9 cellular contexts compared by ENCODE assay signal in genomic region chr1:117001254-117001927, GRCh38. TPM values are rescaled to one million over a fixed set of nuclear protein-coding genes. Genes with fewer than 3 reads are reported as not detected.
DNase-seq lines count a peak whose midpoint lies in the region; ATAC-seq and TF ChIP-seq lines count a peak whose summit lies in the region.
"Had no signal": no experiment of that assay in that cellular context is flagged by ENCODE, and none has a peak within 500 bp of the region (broad histone marks: within the 10 kb centered on the region; RNA-seq: fewer than 3 reads in every experiment).

TSS of gene CD101 (plus strand) at chr1:117001760. CDS start at chr1:117001818, 58 bp downstream.

- H3K27me3 Mint-ChIP-seq in CD4-positive, CD25-positive, alpha-beta regulatory T cell, result no peaks in the 10 kb centered on the region
- no peaks in the 10 kb centered on the region for H3K27me3 Mint-ChIP-seq in activated naive CD4-positive, alpha-beta T cell treated with anti-CD3 and anti-CD28 coated beads, Interleukin-2, amount 10 ng/mL, durations not matched to agents 7 days and 5 days

- H3K4me3 ChIP-seq in CD4-positive, CD25-positive, alpha-beta regulatory T cell (ENCODE audit: low read depth, low read length), result peak within 1 kb of the TSS; percentile 61

- peak within 1 kb of the TSS; percentile 88 to 96 (median 94) for H3K27ac Mint-ChIP-seq in CD4-positive, CD25-positive, alpha-beta regulatory T cell
- H3K27ac Mint-ChIP-seq in activated naive CD4-positive, alpha-beta T cell treated with anti-CD3 and anti-CD28 coated beads, Interleukin-2, amount 10 ng/mL, durations not matched to agents 7 days and 5 days, result peak within 1 kb of the TSS; percentile 94

- H3K4me3 Mint-ChIP-seq in CD4-positive, CD25-positive, alpha-beta regulatory T cell, result peak within 1 kb of the TSS in 3 of 4 donors; percentile 48 to 89 (median 89)
- peak within 1 kb of the TSS; percentile 33 for H3K4me3 Mint-ChIP-seq in activated naive CD4-positive, alpha-beta T cell treated with anti-CD3 and anti-CD28 coated beads, Interleukin-2, amount 10 ng/mL, durations not matched to agents 7 days and 5 days

- peaks cover 6% of the 10 kb centered on the region for H3K36me3 Mint-ChIP-seq in CD4-positive, CD25-positive, alpha-beta regulatory T cell
- peaks cover 4% of the 10 kb centered on the region for H3K36me3 Mint-ChIP-seq in activated naive CD4-positive, alpha-beta T cell treated with anti-CD3 and anti-CD28 coated beads, Interleukin-2, amount 10 ng/mL, durations not matched to agents 7 days and 5 days

- H3K27me3 ChIP-seq in CD4-positive, CD25-positive, alpha-beta regulatory T cell (ENCODE audit: control insufficient read depth, insufficient read depth, low read length), result no peaks in the 10 kb centered on the region
- H3K27me3 ChIP-seq in foreskin keratinocyte, result no peaks in the 10 kb centered on the region

- CTCF ChIA-PET in activated naive CD4-positive, alpha-beta T cell treated with anti-CD3 and anti-CD28 coated beads, Interleukin-2, amount 10 ng/mL, durations not matched to agents 7 days and 5 days (lab: Charles Lee), result interaction anchor here (1.1 to 1.6 kb wide), 3 partner anchors 9 to 445 kb away, joined by 3 to 6 read pairs (median 5); no protein-coding TSS in a partner anchor

- DNase-seq in CD4-positive, CD25-positive, alpha-beta regulatory T cell, result peak in 1 of 3 donors; percentile 58
- peak; percentile 42 for DNase-seq in activated naive CD4-positive, alpha-beta T cell treated with anti-CD3 and anti-CD28 coated beads, Interleukin-2, amount 10 ng/mL, durations not matched to agents 7 days and 5 days
- DNase-seq in SW480 (ENCODE audit: low spot score), result no peak
- no peak for DNase-seq in foreskin keratinocyte
- DNase-seq in NCI-H82 treated with DMSO at 0.1 percent for 48 hours (lab: John Stamatoyannopoulos, UW; ENCODE audit: unreplicated experiment), result no peak
- DNase-seq in amygdala (lab: John Stamatoyannopoulos, UW), result no peak
- DNase-seq: retina had no signal

- peak within 1 kb of the TSS; percentile 62 for H3K27ac ChIP-seq in CD4-positive, CD25-positive, alpha-beta regulatory T cell (ENCODE audit: insufficient read depth, low read length, poor library complexity, severe bottlenecking)
- H3K27ac ChIP-seq in foreskin keratinocyte, result no peak within 1 kb of the TSS

- H3K36me3 ChIP-seq in CD4-positive, CD25-positive, alpha-beta regulatory T cell (ENCODE audit: control insufficient read depth, insufficient read depth, low read length), result no peaks in the 10 kb centered on the region

- no peaks in the 10 kb centered on the region for H3K9me3 ChIP-seq in CD4-positive, CD25-positive, alpha-beta regulatory T cell (ENCODE audit: control insufficient read depth in 2 of 2, low read length in 2 of 2)

- H3K4me1 ChIP-seq in CD4-positive, CD25-positive, alpha-beta regulatory T cell (ENCODE audit: control insufficient read depth, insufficient read depth, low read length, poor library complexity, severe bottlenecking), result peaks cover 14% of the 10 kb centered on the region
- peaks cover 11% of the 10 kb centered on the region for H3K4me1 ChIP-seq in foreskin keratinocyte

- peak; percentile 63 to 74 for ATAC-seq in CD4-positive, CD25-positive, alpha-beta regulatory T cell (ENCODE audit: low read depth in 2 of 2)
- ATAC-seq in GM19395 (IDR thresholded peaks at IDR 0.05; ENCODE audit: unreplicated experiment), result peak; percentile 96
- ATAC-seq in HG03196 (IDR thresholded peaks at IDR 0.05; ENCODE audit: unreplicated experiment), result peak; percentile 93
- no peak for ATAC-seq in foreskin keratinocyte

- H3K9me3 Mint-ChIP-seq in CD4-positive, CD25-positive, alpha-beta regulatory T cell, result no peaks in the 10 kb centered on the region
- peaks cover 2% of the 10 kb centered on the region for H3K9me3 Mint-ChIP-seq in activated naive CD4-positive, alpha-beta T cell treated with anti-CD3 and anti-CD28 coated beads, Interleukin-2, amount 10 ng/mL, durations not matched to agents 7 days and 5 days

- H3K4me1 Mint-ChIP-seq in CD4-positive, CD25-positive, alpha-beta regulatory T cell, result peaks cover 14 to 62% (median 28%) of the 10 kb centered on the region in 4 donors
- H3K4me1 Mint-ChIP-seq in activated naive CD4-positive, alpha-beta T cell treated with anti-CD3 and anti-CD28 coated beads, Interleukin-2, amount 10 ng/mL, durations not matched to agents 7 days and 5 days, result peaks cover 61% of the 10 kb centered on the region

- no peak for TF ChIP-seq CTCF in foreskin keratinocyte (conservative IDR thresholded peaks at IDR 0.05)

RNA-seq across cellular contexts. Expression of gene CD101, which starts in this region (rescaled TPM):
- total RNA-seq in CD4-positive, CD25-positive, alpha-beta regulatory T cell, result 14.9 TPM
- polyA plus RNA-seq in CD4-positive, CD25-positive, alpha-beta regulatory T cell, result 10 to 100 TPM in 2 of 4 donors, 1 to 10 TPM in 2; 4.3 to 38.9 (median 19.4) TPM
- 0.44 and 2.0 TPM in 2 replicates for total RNA-seq in foreskin keratinocyte
- polyA plus RNA-seq in foreskin keratinocyte, result 0.79 and 1.3 TPM in 2 replicates
